In genomic region chrX:113959912-113960626, GRCh38 we compare ENCODE assay signal across 1 cellular context.
TF ChIP-seq lines count a peak whose summit lies in the region.

No MANE protein-coding gene starts in this region.

TF ChIP-seq in WTC11, 78 proteins besides CTCF, POLR2A, EP300 and RAD21 (continued from another document):
- TF ChIP-seq USF2 (CRISPR knock-in tag; IDR thresholded peaks at IDR 0.05) = peak; percentile 53
- TF ChIP-seq CREM (CRISPR knock-in tag; IDR thresholded peaks at IDR 0.05) = no peak
- TF ChIP-seq SOX15 (CRISPR knock-in tag; IDR thresholded peaks at IDR 0.05) = no peak
- TF ChIP-seq, protein P1, sequence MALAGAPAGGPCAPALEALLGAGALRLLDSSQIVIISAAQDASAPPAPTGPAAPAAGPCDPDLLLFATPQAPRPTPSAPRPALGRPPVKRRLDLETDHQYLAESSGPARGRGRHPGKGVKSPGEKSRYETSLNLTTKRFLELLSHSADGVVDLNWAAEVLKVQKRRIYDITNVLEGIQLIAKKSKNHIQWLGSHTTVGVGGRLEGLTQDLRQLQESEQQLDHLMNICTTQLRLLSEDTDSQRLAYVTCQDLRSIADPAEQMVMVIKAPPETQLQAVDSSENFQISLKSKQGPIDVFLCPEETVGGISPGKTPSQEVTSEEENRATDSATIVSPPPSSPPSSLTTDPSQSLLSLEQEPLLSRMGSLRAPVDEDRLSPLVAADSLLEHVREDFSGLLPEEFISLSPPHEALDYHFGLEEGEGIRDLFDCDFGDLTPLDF (CRISPR knock-in tag; IDR thresholded peaks at IDR 0.05) = no peak
- TF ChIP-seq, protein P2, sequence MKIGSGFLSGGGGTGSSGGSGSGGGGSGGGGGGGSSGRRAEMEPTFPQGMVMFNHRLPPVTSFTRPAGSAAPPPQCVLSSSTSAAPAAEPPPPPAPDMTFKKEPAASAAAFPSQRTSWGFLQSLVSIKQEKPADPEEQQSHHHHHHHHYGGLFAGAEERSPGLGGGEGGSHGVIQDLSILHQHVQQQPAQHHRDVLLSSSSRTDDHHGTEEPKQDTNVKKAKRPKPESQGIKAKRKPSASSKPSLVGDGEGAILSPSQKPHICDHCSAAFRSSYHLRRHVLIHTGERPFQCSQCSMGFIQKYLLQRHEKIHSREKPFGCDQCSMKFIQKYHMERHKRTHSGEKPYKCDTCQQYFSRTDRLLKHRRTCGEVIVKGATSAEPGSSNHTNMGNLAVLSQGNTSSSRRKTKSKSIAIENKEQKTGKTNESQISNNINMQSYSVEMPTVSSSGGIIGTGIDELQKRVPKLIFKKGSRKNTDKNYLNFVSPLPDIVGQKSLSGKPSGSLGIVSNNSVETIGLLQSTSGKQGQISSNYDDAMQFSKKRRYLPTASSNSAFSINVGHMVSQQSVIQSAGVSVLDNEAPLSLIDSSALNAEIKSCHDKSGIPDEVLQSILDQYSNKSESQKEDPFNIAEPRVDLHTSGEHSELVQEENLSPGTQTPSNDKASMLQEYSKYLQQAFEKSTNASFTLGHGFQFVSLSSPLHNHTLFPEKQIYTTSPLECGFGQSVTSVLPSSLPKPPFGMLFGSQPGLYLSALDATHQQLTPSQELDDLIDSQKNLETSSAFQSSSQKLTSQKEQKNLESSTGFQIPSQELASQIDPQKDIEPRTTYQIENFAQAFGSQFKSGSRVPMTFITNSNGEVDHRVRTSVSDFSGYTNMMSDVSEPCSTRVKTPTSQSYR (CRISPR knock-in tag; IDR thresholded peaks at IDR 0.05) = no peak
- no peak for TF ChIP-seq JUN (CRISPR knock-in tag; IDR thresholded peaks at IDR 0.05)
